8 cellular contexts compared by ENCODE assay signal in genomic region chr3:183825380-183826161, GRCh38.
DNase-seq lines count a peak whose midpoint lies in the region; ATAC-seq lines count a peak whose summit lies in the region.

MAP6D1 (minus strand) TSS chr3:183825577; CDS start chr3:183825547, 30 bp downstream.

- H3K36me3 ChIP-seq in endocrine pancreas (ENCODE audit: control insufficient read depth, insufficient read depth, low read length): no peaks in the 10 kb centered on the region

- no peaks in the 10 kb centered on the region for H3K9me3 ChIP-seq in endocrine pancreas (ENCODE audit: control insufficient read depth, low read length)

- no peaks in the 10 kb centered on the region for H3K27me3 ChIP-seq in endocrine pancreas (ENCODE audit: control insufficient read depth, insufficient read depth, low read length)

- no peak for ATAC-seq in HG03439 (IDR thresholded peaks at IDR 0.05; ENCODE audit: unreplicated experiment)

- H3K9ac ChIP-seq in endocrine pancreas (ENCODE audit: control insufficient read depth, insufficient read depth, low read length): peak within 1 kb of the TSS; percentile 30

- DNase-seq in ELR (ENCODE audit: low read depth) (peak; percentile 79), HCEC 1CT (peak; percentile 41), NCI-H2227 treated with DMSO at 0.1 percent for 48 hours (lab: John Stamatoyannopoulos, UW) (peak; percentile 56), medulla oblongata (ENCODE audit: extremely low spot score) (peak; percentile 78)
- peak; percentile 7 to 26 for DNase-seq in activated CD8-positive, alpha-beta memory T cell treated with anti-CD3 and anti-CD28 coated beads for 4 hours (ENCODE audit: low read depth in 2 of 2)
- peak; percentile 7 to 17 for DNase-seq in stimulated activated CD8-positive, alpha-beta memory T cell treated with anti-CD3 and anti-CD28 coated beads, Interleukin-4, amount 100 ng/mL, for 4 hours (ENCODE audit: low read depth in 2 of 2, low spot score in 1 of 2)

- H3K4me1 ChIP-seq in endocrine pancreas (ENCODE audit: control insufficient read depth, insufficient read depth, low read length): no peaks in the 10 kb centered on the region

- no peak within 1 kb of the TSS for H3K4me3 ChIP-seq in endocrine pancreas (ENCODE audit: control insufficient read depth, insufficient read depth, low read length)

Comparison
In these comparisons a context has a peak if more than half of its experiments do, and no peak if none do; other contexts are left out.
1. DNase-seq: peak in every context shown above with its lines; median percentile 79 in ELR; 78 in medulla oblongata; 56 in NCI-H2227 treated with DMSO at 0.1 percent for 48 hours; 41 in HCEC 1CT; 16 in activated CD8-positive, alpha-beta memory T cell treated with anti-CD3 and anti-CD28 coated beads for 4 hours; 12 in stimulated activated CD8-positive, alpha-beta memory T cell treated with anti-CD3 and anti-CD28 coated beads, Interleukin-4, amount 100 ng/mL, for 4 hours.